In the genomic region with DNA sequence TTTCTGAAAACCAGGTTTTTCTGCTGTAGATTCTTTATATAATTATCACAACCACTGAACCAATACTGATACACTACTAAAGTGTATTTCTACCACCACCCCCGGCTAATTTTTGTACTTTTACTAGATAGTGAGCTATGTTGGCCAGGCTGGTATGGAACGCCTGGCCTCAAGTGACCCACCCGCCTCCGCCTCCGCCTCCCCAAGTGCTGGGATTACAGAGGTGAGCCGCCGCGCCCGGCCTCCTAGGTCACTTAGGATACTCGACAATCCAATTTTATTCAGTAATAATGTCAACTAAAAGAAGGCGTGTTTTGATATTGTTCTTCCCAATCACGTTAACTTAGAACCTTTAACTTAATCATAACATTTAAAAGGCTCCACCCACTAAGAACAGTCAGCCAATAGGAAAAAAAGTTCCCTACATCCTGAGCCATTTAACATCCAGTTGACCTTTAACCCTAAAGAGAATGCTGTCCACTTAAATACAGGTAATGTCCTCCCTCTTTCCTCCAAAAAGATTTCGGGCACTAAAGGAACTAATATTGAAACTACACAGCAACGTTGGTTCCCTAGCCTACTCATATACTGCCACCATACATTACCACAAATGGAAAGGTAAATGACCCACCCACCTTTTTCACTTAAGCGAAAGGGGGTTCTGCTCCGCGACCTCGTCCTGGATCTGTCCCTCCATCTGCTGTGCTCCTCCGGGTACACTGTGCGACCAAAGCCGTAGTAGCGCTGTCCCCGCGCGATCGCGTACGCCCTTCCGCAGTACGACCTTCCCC, we compare ENCODE assay signal across 1 cellular context.
A peak's percentile ranks its signal among the peaks of the same experiment; 100 is the strongest.
TF ChIP-seq lines count a peak whose summit lies in the region.

No MANE protein-coding gene starts in this region.

TF ChIP-seq in K562, 482 proteins besides CTCF, POLR2A, EP300 and RAD21 (continued from another document):
- TF ChIP-seq RFX7 (CRISPR knock-in tag; IDR thresholded peaks at IDR 0.05) (no peak), BHLHE40 (IDR thresholded peaks at IDR 0.05; ENCODE audit: low read length) (no peak), POLR2AphosphoS2 (IDR thresholded peaks at IDR 0.05; ENCODE audit: low read length) (no peak), LCOR (CRISPR knock-in tag; IDR thresholded peaks at IDR 0.05) (peak; percentile 73; the same call in 1 of the 2 replicates), RUNX1 (IDR thresholded peaks at IDR 0.05; ENCODE audit: low read depth) (no peak), ARID4B (CRISPR knock-in tag; IDR thresholded peaks at IDR 0.05) (peak; percentile 38), ZNF263 (CRISPR knock-in tag; IDR thresholded peaks at IDR 0.05; ENCODE audit: borderline replicate concordance) (peak; percentile 72), CREB1 (IDR thresholded peaks at IDR 0.05) (peak; percentile 36; the same call in 1 of the 2 replicates), CREB1 (CRISPR knock-in tag; IDR thresholded peaks at IDR 0.05) (peak; percentile 61; the same call in 1 of the 2 replicates), GATA2 (CRISPR knock-in tag; IDR thresholded peaks at IDR 0.05) (0 out of 2 replicates have a peak, but pooled peaks have one; percentile 6), KAT7 (CRISPR knock-in tag; IDR thresholded peaks at IDR 0.05; ENCODE audit: borderline replicate concordance) (0 out of 2 replicates have a peak, but pooled peaks have one; percentile 73), NR3C1 (CRISPR knock-in tag; IDR thresholded peaks at IDR 0.05) (no peak), SMARCA5 (IDR thresholded peaks at IDR 0.05) (0 out of 2 replicates have a peak, but pooled peaks have one; percentile 41), IFI16 (CRISPR knock-in tag; IDR thresholded peaks at IDR 0.05) (no peak), ERF (CRISPR knock-in tag; IDR thresholded peaks at IDR 0.05) (0 out of 2 replicates have a peak, but pooled peaks have one; percentile 45), SRSF7 (optimal IDR thresholded peaks at IDR 0.05; ENCODE audit: low read depth, low read length) (no peak), CCAR2 (IDR thresholded peaks at IDR 0.05; ENCODE audit: low read depth, low read length) (no peak), FOXA3 (CRISPR knock-in tag; conservative IDR thresholded peaks at IDR 0.05 in 1 of 2, IDR thresholded peaks at IDR 0.05 in 1 of 2) (peak in 1 of 2 experiments; percentile 74; a peak in 1 of 4 replicates), HDAC2 (IDR thresholded peaks at IDR 0.05) (0 out of 2 replicates have a peak, but pooled peaks have one; percentile 2), ZFPM2 (CRISPR knock-in tag; IDR thresholded peaks at IDR 0.05) (no peak)
TF ChIP-seq in K562: peak in this region for 43.
